ENCODE assay signal across 24 cellular contexts in the genomic region with DNA sequence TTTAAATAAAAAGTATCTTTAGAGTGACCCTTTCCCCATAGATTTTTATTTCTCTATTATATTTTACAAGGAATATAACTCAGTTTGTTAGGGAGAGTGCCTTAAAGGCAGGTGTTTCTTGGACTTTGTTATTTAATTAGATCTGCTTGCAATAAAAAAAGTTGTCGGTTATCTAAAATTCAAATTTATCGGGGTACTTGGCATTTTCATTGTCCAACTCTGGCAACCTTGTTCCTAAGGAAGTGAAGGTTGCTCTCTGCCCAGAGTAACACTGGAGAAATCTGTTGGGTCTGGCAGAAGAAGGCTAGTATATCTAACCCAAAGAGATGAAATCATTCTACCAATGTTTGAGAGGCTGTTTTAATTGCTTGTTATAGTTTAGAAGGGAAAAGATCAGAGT. TPM values are rescaled to one million over a fixed set of nuclear protein-coding genes. Genes with fewer than 3 reads are reported as not detected.
"Had no signal": no experiment of that assay in that cellular context is flagged by ENCODE, and none has a peak within 500 bp of the region (broad histone marks: within the 10 kb centered on the region; RNA-seq: fewer than 3 reads in every experiment).

No MANE protein-coding gene starts in this region.

- H3K9me3 Mint-ChIP-seq: memory B cell; natural killer cell treated with Interleukin-12 subunit alpha and Interleukin-12 subunit beta and Interleukin-15 and Interleukin-18, amount 100 ng/mL, for 72 hours had no signal

- H3K4me3 Mint-ChIP-seq: memory B cell; mesothelial cell of epicardium; natural killer cell treated with Interleukin-12 subunit alpha and Interleukin-12 subunit beta and Interleukin-15 and Interleukin-18, amount 100 ng/mL, for 72 hours had no signal

- ATAC-seq: gastrocnemius medialis; heart right ventricle; left lung; lower lobe of right lung; natural killer cell treated with Interleukin-12 subunit alpha and Interleukin-12 subunit beta and Interleukin-15 and Interleukin-18, amount 100 ng/mL, for 72 hours; psoas muscle; sciatic nerve had no signal

- H3K27me3 ChIP-seq: esophagus muscularis mucosa, gastrocnemius medialis, left lung, stomach had no signal

- H3K4me3 ChIP-seq: esophagus muscularis mucosa, gastrocnemius medialis, heart right ventricle, left lung, lower lobe of right lung, psoas muscle, stomach, thoracic aorta had no signal

- H3K9me3 ChIP-seq: esophagus muscularis mucosa, gastrocnemius medialis, heart right ventricle, left lung, lower lobe of right lung, psoas muscle, stomach, thoracic aorta had no signal

- FAIRE-seq: urothelium cell line had no signal

- H3K27ac ChIP-seq: epithelial cell of prostate, esophagus muscularis mucosa, gastrocnemius medialis, heart right ventricle, left lung, lower lobe of right lung, psoas muscle, stomach, thoracic aorta had no signal

- DNase-seq: effector memory CD4-positive, alpha-beta T cell; gastrocnemius medialis; heart right ventricle; hypothalamus; islet precursor cell; left lung; lower lobe of right lung; psoas muscle; stimulated activated CD4-positive, alpha-beta T cell treated with anti-CD3 and anti-CD28 coated beads, Interleukin-2, amount 100 ng/mL, for 24 hours; stimulated activated naive CD4-positive, alpha-beta T cell; stomach; substantia nigra; trophoblast cell had no signal

- H3K27ac Mint-ChIP-seq: memory B cell; mesothelial cell of epicardium; natural killer cell treated with Interleukin-12 subunit alpha and Interleukin-12 subunit beta and Interleukin-15 and Interleukin-18, amount 100 ng/mL, for 72 hours had no signal

- H3K4me1 ChIP-seq: esophagus muscularis mucosa, gastrocnemius medialis, heart right ventricle, lower lobe of right lung, psoas muscle had no signal

- H3K36me3 ChIP-seq: gastrocnemius medialis, left lung, lower lobe of right lung, thoracic aorta had no signal

- H3K36me3 Mint-ChIP-seq: memory B cell; natural killer cell treated with Interleukin-12 subunit alpha and Interleukin-12 subunit beta and Interleukin-15 and Interleukin-18, amount 100 ng/mL, for 72 hours had no signal

RNA-seq across cellular contexts. Expression of a gene that starts 42.9 kb away (rescaled TPM):
- total RNA-seq: fibroblast of villous mesenchyme; left lung; lower lobe of right lung; mesothelial cell of epicardium; natural killer cell treated with Interleukin-12 subunit alpha and Interleukin-12 subunit beta and Interleukin-15 and Interleukin-18, amount 100 ng/mL, for 72 hours; omental fat pad; psoas muscle; sciatic nerve; skeletal muscle tissue; thoracic aorta had no signal
